9 cellular contexts compared by ENCODE assay signal in the genomic region with DNA sequence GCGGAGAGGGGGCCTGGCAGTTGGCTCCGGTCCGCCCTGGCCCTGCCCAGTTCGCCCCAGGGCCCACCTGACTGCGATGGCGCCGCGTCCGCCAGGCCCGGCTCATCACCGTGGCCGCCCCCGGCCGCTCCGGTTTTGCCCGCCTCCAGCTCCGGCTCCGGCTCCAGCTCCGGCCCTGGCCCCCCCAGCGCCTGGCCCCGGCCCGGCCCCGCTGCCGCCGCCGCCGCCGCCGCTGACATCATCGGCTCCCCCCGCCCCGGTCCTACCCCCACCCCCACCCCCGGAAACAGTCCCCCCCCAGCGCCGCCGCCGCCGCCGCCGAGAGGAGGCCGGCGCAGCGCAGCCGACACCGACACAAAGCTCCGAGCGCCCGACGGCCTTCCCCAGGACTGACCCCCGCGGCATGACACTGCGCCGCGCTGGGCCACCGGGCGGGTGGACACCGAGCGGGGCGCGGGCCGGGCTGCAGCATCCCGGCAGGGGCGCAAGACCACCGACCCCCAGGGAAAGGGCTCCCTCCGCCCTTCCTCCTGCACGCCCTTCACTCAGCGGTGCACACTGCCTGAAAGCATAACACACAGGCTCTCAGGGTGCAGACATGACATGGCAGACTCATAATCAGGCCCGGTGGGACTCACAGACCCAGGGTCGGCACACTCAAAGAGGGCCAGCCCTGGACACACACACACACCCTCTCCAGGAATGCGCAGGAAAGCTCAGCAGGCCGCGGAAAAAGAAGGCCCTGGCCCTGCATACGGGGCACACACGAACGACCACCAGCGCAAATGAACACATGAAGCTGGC. TPM values are rescaled to one million over a fixed set of nuclear protein-coding genes. Genes with fewer than 3 reads are reported as not detected.
A peak's percentile ranks its signal among the peaks of the same experiment; 100 is the strongest.
DNase-seq lines count a peak whose midpoint lies in the region; FAIRE-seq and TF ChIP-seq lines count a peak whose summit lies in the region.
"Had no signal": no experiment of that assay in that cellular context is flagged by ENCODE, and none has a peak within 500 bp of the region (broad histone marks: within the 10 kb centered on the region; RNA-seq: fewer than 3 reads in every experiment).

TSS of gene ZBTB4 (minus strand) at position 243 of the 804 bp plus-strand sequence. CDS start 12,830 bp downstream, outside the sequence.

- H3K27me3 Mint-ChIP-seq in neural crest cell (ENCODE audit: low read depth): no peaks in the 10 kb centered on the region

- H3K36me3 Mint-ChIP-seq in neural crest cell (ENCODE audit: low read depth): no peaks in the 10 kb centered on the region

- H3K27ac Mint-ChIP-seq in neural crest cell (ENCODE audit: unreplicated experiment): peak within 1 kb of the TSS; percentile 98

- no peaks in the 10 kb centered on the region for H3K9me3 ChIP-seq in thyroid gland

- intact Hi-C loops in thyroid gland (cut with DNase I): loop anchor here (5.0 to 10.0 kb wide), 2 partner anchors 37 to 125 kb away; partner anchors contain the start of genes KCTD11 and TMEM95

- H3K9me3 Mint-ChIP-seq in neural crest cell: no peaks in the 10 kb centered on the region

- FAIRE-seq in RCC 7860 (lab: Jason Lieb, UNC) (no peak), frontal cortex (lab: Jason Lieb, UNC) (no peak)
- FAIRE-seq: G401.6 had no signal

- TF ChIP-seq POLR2A in thyroid gland (IDR thresholded peaks at IDR 0.05): peak in 1 of 2 donors; percentile 72

- peak within 1 kb of the TSS; percentile 94 for H3K4me3 Mint-ChIP-seq in neural crest cell

- H3K4me3 ChIP-seq in thyroid gland (replicated peaks in 1 of 3): peak within 1 kb of the TSS; percentile 98 to 100 (median 99)

- H3K27me3 ChIP-seq in thyroid gland: no peaks in the 10 kb centered on the region

- peak within 1 kb of the TSS; percentile 100 for H3K27ac ChIP-seq in thyroid gland

- H3K4me1 Mint-ChIP-seq in neural crest cell: peaks cover 60% of the 10 kb centered on the region

- DNase-seq in NCI-H1092 treated with DMSO at 0.1 percent for 48 hours (lab: John Stamatoyannopoulos, UW) (peak; percentile 31), NCI-H1092 (lab: John Stamatoyannopoulos, UW) (no peak), RCC 7860 (ENCODE audit: low spot score) (peak; percentile 14), frontal cortex (ENCODE audit: low spot score in 2 of 2) (peak; percentile 84 to 85), neural crest cell (ENCODE audit: low read depth, low spot score) (peak; percentile 35), thyroid gland (peak; percentile 57 to 62), NCI-H1436 (lab: John Stamatoyannopoulos, UW) (no peak)
- peak; percentile 36 to 67 (median 48) for DNase-seq in activated naive CD4-positive, alpha-beta T cell (lab: John Stamatoyannopoulos, UW)

- H3K36me3 ChIP-seq in thyroid gland: no peaks in the 10 kb centered on the region

- peaks cover 45 to 68% of the 10 kb centered on the region in 2 donors for H3K4me1 ChIP-seq in thyroid gland

- WGBS in thyroid gland, 2 donors: 2 to 9% methylated on average over 12 to 22 of the region's 76 CpGs

- TF ChIP-seq CTCF in neural crest cell (conservative IDR thresholded peaks at IDR 0.05) (no peak), thyroid gland (IDR thresholded peaks at IDR 0.05) (no peak)

RNA-seq across cellular contexts. Expression of gene ZBTB4, which starts in this region (rescaled TPM):
- 11.8 TPM for total RNA-seq in frontal cortex
- 13.6 and 14.3 TPM in 2 replicates for total RNA-seq in neural crest cell
- total RNA-seq in thyroid gland: 10 to 100 TPM; 58.5 to 85.2 (median 79.9) TPM

Comparison
In these comparisons a context has a peak if more than half of its experiments do, and no peak if none do; other contexts are left out.
1. DNase-seq: peak in NCI-H1092 treated with DMSO at 0.1 percent for 48 hours (single experiment), RCC 7860 (single experiment), activated naive CD4-positive, alpha-beta T cell (4 of 4), frontal cortex (2 of 2), neural crest cell (single experiment) and thyroid gland (2 of 2); none in NCI-H1092 (single experiment) and NCI-H1436 (single experiment).